In genomic region chr19:10106100-10106936, GRCh38 we compare ENCODE assay signal across 8 cellular contexts. TPM values are rescaled to one million over a fixed set of nuclear protein-coding genes. Genes with fewer than 3 reads are reported as not detected.
A peak's percentile ranks its signal among the peaks of the same experiment; 100 is the strongest.
DNase-seq lines count a peak whose midpoint lies in the region; ATAC-seq and TF ChIP-seq lines count a peak whose summit lies in the region.

TSS of gene PPAN (plus strand) at chr19:10106362. CDS start at chr19:10106395, 33 bp downstream.

- H3K4me3 ChIP-seq in CD8-positive, alpha-beta T cell (ENCODE audit: low read depth, low read length) = peak within 1 kb of the TSS; percentile 74

- H3K36me3 ChIP-seq in CD8-positive, alpha-beta T cell (ENCODE audit: insufficient read depth, low read length) = peaks cover 36% of the 10 kb centered on the region

- H3K36me3 Mint-ChIP-seq in CD8-positive, alpha-beta T cell = peaks cover 41% of the 10 kb centered on the region

- POLR2A ChIA-PET in CD8-positive, alpha-beta T cell (lab: Charles Lee) = interaction anchor here (1.3 to 4.4 kb wide), 5 partner anchors 7 to 144 kb away, joined by 6 to 39 read pairs (median 11); no protein-coding TSS in a partner anchor

- no peaks in the 10 kb centered on the region for H3K27me3 ChIP-seq in CD8-positive, alpha-beta T cell (ENCODE audit: insufficient read depth, low read length)

- no peaks in the 10 kb centered on the region for H3K27me3 Mint-ChIP-seq in CD8-positive, alpha-beta T cell (ENCODE audit: low read depth)

- intact Hi-C loops in CD8-positive, alpha-beta T cell (cut with DNase I, micrococcal nuclease) = loop anchor here (1.0 to 10.0 kb wide), 7 partner anchors 13 to 988 kb away; partner anchors contain the start of genes PIN1 (in 2 of the 2), DNMT1 (in 1 of the 2), EIF3G (in 1 of the 2) and SHFL (in 1 of the 2)

- peak; percentile 95 to 98 (median 98) for DNase-seq in CD8-positive, alpha-beta T cell
- DNase-seq in HT1080 (ENCODE audit: low read depth) (peak; percentile 96), NOMO-1 (lab: John Stamatoyannopoulos, UW; ENCODE audit: unreplicated experiment in 2 of 2) (peak; percentile 96 to 98), lung microvascular endothelial cell (ENCODE audit: low read depth in 2 of 2) (peak; percentile 99)
- DNase-seq in activated CD8-positive, alpha-beta memory T cell treated with anti-CD3 and anti-CD28 coated beads for 24 hours = peak; percentile 96
- DNase-seq in effector CD8-positive, alpha-beta T cell (lab: John Stamatoyannopoulos, UW) = peak; percentile 95
- peak; percentile 89 to 95 (median 92) for DNase-seq in stimulated activated CD4-positive, alpha-beta T cell treated with anti-CD3 and anti-CD28 coated beads, TNF-alpha, amount 100 ng/mL, for 4 hours (ENCODE audit: low read depth in 3 of 3)

- CTCF ChIA-PET in CD8-positive, alpha-beta T cell (lab: Charles Lee) = interaction anchor here (0.6 to 1.8 kb wide), 11 partner anchors 9 to 482 kb away, joined by 3 to 12 read pairs (median 3); no protein-coding TSS in a partner anchor

- peaks cover 61% of the 10 kb centered on the region for H3K4me1 ChIP-seq in CD8-positive, alpha-beta T cell (ENCODE audit: insufficient read depth, low read length)

- H3K27ac ChIP-seq in CD8-positive, alpha-beta T cell (ENCODE audit: low read depth, low read length) = peak within 1 kb of the TSS; percentile 91

- H3K4me1 Mint-ChIP-seq in CD8-positive, alpha-beta T cell (ENCODE audit: low read depth) = peaks cover 57% of the 10 kb centered on the region

- peak within 1 kb of the TSS; percentile 93 for H3K27ac Mint-ChIP-seq in CD8-positive, alpha-beta T cell

- H3K4me3 Mint-ChIP-seq in CD8-positive, alpha-beta T cell = peak within 1 kb of the TSS; percentile 89

- ATAC-seq in CD8-positive, alpha-beta T cell = peak; percentile 63
- peak; percentile 45 for ATAC-seq in GM21360 (IDR thresholded peaks at IDR 0.05; ENCODE audit: unreplicated experiment)

- H3K9me3 Mint-ChIP-seq in CD8-positive, alpha-beta T cell = no peaks in the 10 kb centered on the region

- TF ChIP-seq CTCF in CD8-positive, alpha-beta T cell (IDR thresholded peaks at IDR 0.05) = no peak

- no peaks in the 10 kb centered on the region for H3K9me3 ChIP-seq in CD8-positive, alpha-beta T cell (ENCODE audit: low read length)

RNA-seq across cellular contexts. Expression of gene PPAN, which starts in this region (rescaled TPM):
- 100 to 1,000 TPM in 1 of 2 experiments, 10 to 100 TPM in 1; 97.6 to 114 TPM for total RNA-seq in CD8-positive, alpha-beta T cell
- 66.1 and 79.6 TPM in 2 replicates for total RNA-seq in HT1080 (2014; rRNA removed; shearing (Covaris generic))
- polyA plus RNA-seq in HT1080 (2015; cell fraction: cytosol; rRNA removed) = 49.1 TPM in 2 replicates
- 107 and 115 TPM in 2 replicates for polyA plus RNA-seq in HT1080 (2015; cell fraction: nucleus; rRNA removed)
- total RNA-seq in lung microvascular endothelial cell = 12.6 and 23.0 TPM in 2 replicates

Comparison
In these comparisons a context has a peak if more than half of its experiments do, and no peak if none do; other contexts are left out.
1. Peak in every context shown above with its lines: DNase-seq, ATAC-seq, H3K4me3 ChIP-seq and H3K27ac ChIP-seq.